ENCODE assay signal across 19 cellular contexts in the genomic region with DNA sequence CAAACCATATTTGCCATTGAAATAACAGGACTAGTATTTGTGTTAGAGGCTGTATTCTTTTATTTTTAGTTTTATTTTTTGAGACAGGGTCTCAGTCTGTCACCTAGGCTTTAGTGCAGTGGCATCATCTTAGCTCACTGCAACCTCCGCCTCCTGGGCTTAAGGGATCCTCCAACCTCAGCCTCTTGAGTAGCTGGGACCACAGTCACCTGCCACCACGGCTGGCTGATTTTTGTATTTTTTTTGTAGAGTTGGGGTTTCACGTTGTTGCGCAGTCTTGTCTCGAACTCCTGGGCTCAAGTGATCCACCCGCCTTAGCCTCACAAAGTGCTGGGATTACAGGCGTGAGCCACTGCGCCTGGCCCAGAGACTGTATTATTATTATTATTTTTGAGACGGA. TPM values are rescaled to one million over a fixed set of nuclear protein-coding genes. Genes with fewer than 3 reads are reported as not detected.
A peak's percentile ranks its signal among the peaks of the same experiment; 100 is the strongest.
DNase-seq lines count a peak whose midpoint lies in the region; ATAC-seq, FAIRE-seq and TF ChIP-seq lines count a peak whose summit lies in the region.
"Had no signal": no experiment of that assay in that cellular context is flagged by ENCODE, and none has a peak within 500 bp of the region (broad histone marks: within the 10 kb centered on the region; RNA-seq: fewer than 3 reads in every experiment).

No MANE protein-coding gene starts in this region.

- peaks cover 76% of the 10 kb centered on the region for H3K4me1 ChIP-seq in CD4-positive, alpha-beta memory T cell (ENCODE audit: insufficient read depth, low read length)
- peaks cover 30 to 33% of the 10 kb centered on the region in 2 experiments for H3K4me1 ChIP-seq in neutrophil (ENCODE audit: control insufficient read depth in 1 of 2, insufficient read depth in 1 of 2, low read depth in 1 of 2, low read length in 1 of 2)

- peak overlapping the region in 4 of 7 donors; percentile 66 to 92 (median 86) for H3K27ac Mint-ChIP-seq in CD4-positive, alpha-beta memory T cell
- peak overlapping the region; percentile 75 for H3K27ac Mint-ChIP-seq in activated B cell treated with CpG ODN at 0.5 μM for 24 hours
- H3K27ac Mint-ChIP-seq: activated CD8-positive, alpha-beta memory T cell treated with anti-CD3 and anti-CD28 coated beads, Interleukin-2, amount 10 ng/mL, durations not matched to agents 7 days and 5 days; dendritic cell treated with granulocyte-macrophage colony-stimulating factor and Interleukin-4, amounts not matched to agents 40 ng/mL and 50 ng/mL, for 4 days; nephron progenitor cell had no signal

- POLR2A ChIA-PET in CD4-positive, alpha-beta memory T cell (lab: Charles Lee; ENCODE audit: partially characterized antibody) = interaction anchor here (1.4 to 20.6 kb wide), 2 partner anchors 13 to 15 kb away, joined by 8 to 546 read pairs; a partner anchor contains a TSS
- POLR2A ChIA-PET in activated B cell treated with CpG ODN at 0.5 μM for 24 hours (lab: Charles Lee) = interaction anchor here (0.6 to 3.9 kb wide), 7 partner anchors 8 to 90 kb away, joined by 3 to 37 read pairs (median 4); a partner anchor contains a TSS

- no peak overlapping the region for H3K4me3 ChIP-seq in CD4-positive, alpha-beta memory T cell (ENCODE audit: low read length in 2 of 2)
- H3K4me3 ChIP-seq in neutrophil (ENCODE audit: low read depth in 1 of 2, low read length in 1 of 2) = no peak overlapping the region
- H3K4me3 ChIP-seq: cardiac muscle cell, sigmoid colon had no signal

- H3K27me3 Mint-ChIP-seq in CD4-positive, alpha-beta memory T cell = no peaks in the 10 kb centered on the region
- H3K27me3 Mint-ChIP-seq in activated B cell treated with CpG ODN at 0.5 μM for 24 hours = no peaks in the 10 kb centered on the region
- H3K27me3 Mint-ChIP-seq: activated CD8-positive, alpha-beta memory T cell treated with anti-CD3 and anti-CD28 coated beads, Interleukin-2, amount 10 ng/mL, durations not matched to agents 7 days and 5 days; dendritic cell treated with granulocyte-macrophage colony-stimulating factor and Interleukin-4, amounts not matched to agents 40 ng/mL and 50 ng/mL, for 4 days had no signal

- no peaks in the 10 kb centered on the region for H3K27me3 ChIP-seq in CD4-positive, alpha-beta memory T cell (ENCODE audit: insufficient read depth, low read length)
- no peaks in the 10 kb centered on the region for H3K27me3 ChIP-seq in neutrophil
- H3K27me3 ChIP-seq: cardiac muscle cell, sigmoid colon had no signal

- TF ChIP-seq CTCF in activated B cell treated with CpG ODN at 0.5 μM for 24 hours (IDR thresholded peaks at IDR 0.05) (no peak), neutrophil (IDR thresholded peaks at IDR 0.05) (no peak)

- intact Hi-C loops in CD4-positive, alpha-beta memory T cell (cut with micrococcal nuclease) = no loop called here
- intact Hi-C loops in activated B cell treated with CpG ODN at 0.5 μM for 24 hours (cut with micrococcal nuclease) = loop anchor here (1.0 kb wide), 1 partner anchor 9 kb away; no protein-coding TSS in a partner anchor

- no peaks in the 10 kb centered on the region for H3K9me3 Mint-ChIP-seq in CD4-positive, alpha-beta memory T cell
- H3K9me3 Mint-ChIP-seq in activated B cell treated with CpG ODN at 0.5 μM for 24 hours = no peaks in the 10 kb centered on the region
- H3K9me3 Mint-ChIP-seq: dendritic cell treated with granulocyte-macrophage colony-stimulating factor and Interleukin-4, amounts not matched to agents 40 ng/mL and 50 ng/mL, for 4 days; H9; nephron progenitor cell had no signal

- no peaks in the 10 kb centered on the region for H3K9me3 ChIP-seq in CD4-positive, alpha-beta memory T cell (ENCODE audit: control insufficient read depth in 1 of 2, low read length in 2 of 2)
- H3K9me3 ChIP-seq in neutrophil = no peaks in the 10 kb centered on the region
- H3K9me3 ChIP-seq: sigmoid colon had no signal

- H3K27ac ChIP-seq in CD4-positive, alpha-beta memory T cell (ENCODE audit: low read depth, low read length) = no peak overlapping the region
- H3K27ac ChIP-seq in neutrophil = peak overlapping the region; percentile 70
- H3K27ac ChIP-seq: cardiac muscle cell, sigmoid colon had no signal

- peaks cover 10% of the 10 kb centered on the region for H3K36me3 ChIP-seq in CD4-positive, alpha-beta memory T cell (ENCODE audit: insufficient read depth, low read length)
- peaks cover 19% of the 10 kb centered on the region for H3K36me3 ChIP-seq in neutrophil
- H3K36me3 ChIP-seq: cardiac muscle cell, sigmoid colon had no signal

- CTCF ChIA-PET in CD4-positive, alpha-beta memory T cell (lab: Charles Lee; ENCODE audit: partially characterized antibody) = interaction anchor here (0.8 to 4.1 kb wide), 10 partner anchors 15 to 136 kb away, joined by 3 to 34 read pairs (median 3); a partner anchor contains a TSS
- CTCF ChIA-PET in activated B cell treated with CpG ODN at 0.5 μM for 24 hours (lab: Charles Lee) = interaction anchor here (0.6 kb wide), 1 partner anchor 1004 kb away, joined by 3 read pairs; no protein-coding TSS in a partner anchor

- H3K4me1 Mint-ChIP-seq in CD4-positive, alpha-beta memory T cell = peaks cover 60 to 82% (median 72%) of the 10 kb centered on the region in 4 donors
- H3K4me1 Mint-ChIP-seq in activated B cell treated with CpG ODN at 0.5 μM for 24 hours = peaks cover 86% of the 10 kb centered on the region

- no peak for TF ChIP-seq POLR2A in GM12892 (IDR thresholded peaks at IDR 0.05; ENCODE audit: low read depth, low read length)

- FAIRE-seq in GM12892 (lab: Jason Lieb, UNC) = peak; percentile 42
- FAIRE-seq: endothelial cell of umbilical vein, HepG2 had no signal

- peak; percentile 10 for ATAC-seq in activated B cell treated with CpG ODN at 0.5 μM for 24 hours (ENCODE audit: low read depth)
- no peak for ATAC-seq in HG03354 (IDR thresholded peaks at IDR 0.05; ENCODE audit: poor library complexity, severe bottlenecking, unreplicated experiment)
- no peak for ATAC-seq in esophagus mucosa
- ATAC-seq: HepG2, left lobe of liver had no signal

- H3K4me3 Mint-ChIP-seq in CD4-positive, alpha-beta memory T cell = peak overlapping the region in 2 of 8 donors; percentile 16 to 74
- peak overlapping the region; percentile 55 for H3K4me3 Mint-ChIP-seq in activated B cell treated with CpG ODN at 0.5 μM for 24 hours
- H3K4me3 Mint-ChIP-seq: activated CD8-positive, alpha-beta memory T cell treated with anti-CD3 and anti-CD28 coated beads, Interleukin-2, amount 10 ng/mL, durations not matched to agents 7 days and 5 days; dendritic cell treated with granulocyte-macrophage colony-stimulating factor and Interleukin-4, amounts not matched to agents 40 ng/mL and 50 ng/mL, for 4 days; H9; nephron progenitor cell had no signal

- DNase-seq in CD4-positive, alpha-beta memory T cell = no peak
- DNase-seq in GM12892 (ENCODE audit: insufficient read length) (no peak), activated B cell treated with CpG ODN at 0.5 μM for 24 hours (no peak), activated gamma-delta T cell treated with Interleukin-2 at 50 U/mL for 16 hours (no peak)
- DNase-seq: activated CD4-positive, alpha-beta T cell treated with anti-CD3 and anti-CD28 coated beads for 4 hours; activated CD8-positive, alpha-beta memory T cell treated with anti-CD3 and anti-CD28 coated beads, Interleukin-2, amount 10 ng/mL, durations not matched to agents 7 days and 5 days; H9; NCI-H1092; NCI-H187 treated with DMSO at 0.1 percent for 48 hours; nephron progenitor cell; sigmoid colon had no signal

- peaks cover 21 to 59% of the 10 kb centered on the region in 2 donors for H3K36me3 Mint-ChIP-seq in CD4-positive, alpha-beta memory T cell
- H3K36me3 Mint-ChIP-seq in activated B cell treated with CpG ODN at 0.5 μM for 24 hours (ENCODE audit: low read depth) = peaks cover 65% of the 10 kb centered on the region

RNA-seq across cellular contexts. Expression of a gene that starts 15.3 kb away (rescaled TPM):
- total RNA-seq in CD4-positive, alpha-beta memory T cell = 10 to 100 TPM; 62.5 to 65.6 TPM
- polyA plus RNA-seq in CD4-positive, alpha-beta memory T cell = 10 to 100 TPM; 20.8 to 43.8 TPM
- 64.2 TPM for polyA plus RNA-seq in GM12892 (2012; ENCODE audit: missing spikeins)
- total RNA-seq in activated B cell treated with CpG ODN at 0.5 μM for 24 hours = 170 and 193 TPM in 2 replicates
- total RNA-seq in esophagus mucosa = 14.7 TPM
